8 cellular contexts compared by ENCODE assay signal in genomic region chr11:63814383-63814736, GRCh38. TPM values are rescaled to one million over a fixed set of nuclear protein-coding genes. Genes with fewer than 3 reads are reported as not detected.
A peak's percentile ranks its signal among the peaks of the same experiment; 100 is the strongest.
DNase-seq lines count a peak whose midpoint lies in the region; ATAC-seq and TF ChIP-seq lines count a peak whose summit lies in the region.

No MANE protein-coding gene starts in this region.

- peak overlapping the region; percentile 84 to 97 (median 90) for H3K9ac ChIP-seq in BLaER1 treated with 17β-estradiol and CSF1 and Interleukin-3, amounts not matched to agents 10 nM and 100 nM

- peak overlapping the region; percentile 83 for H3K4me3 Mint-ChIP-seq in dendritic cell treated with granulocyte-macrophage colony-stimulating factor and Interleukin-4, amounts not matched to agents 40 ng/mL and 50 ng/mL, for 4 days
- H3K4me3 Mint-ChIP-seq in natural killer cell: peak overlapping the region; percentile 85

- H3K4me1 Mint-ChIP-seq in dendritic cell treated with granulocyte-macrophage colony-stimulating factor and Interleukin-4, amounts not matched to agents 40 ng/mL and 50 ng/mL, for 4 days (ENCODE audit: low read depth): peaks cover 34% of the 10 kb centered on the region
- peaks cover 16 to 36% of the 10 kb centered on the region in 2 donors for H3K4me1 Mint-ChIP-seq in natural killer cell

- no peaks in the 10 kb centered on the region for H3K27me3 ChIP-seq in BLaER1 treated with 17β-estradiol and CSF1 and Interleukin-3, amounts not matched to agents 10 nM and 100 nM

- peaks cover 20% of the 10 kb centered on the region for H3K27me3 Mint-ChIP-seq in dendritic cell treated with granulocyte-macrophage colony-stimulating factor and Interleukin-4, amounts not matched to agents 40 ng/mL and 50 ng/mL, for 4 days
- no peaks in the 10 kb centered on the region for H3K27me3 Mint-ChIP-seq in natural killer cell (ENCODE audit: low read depth in 2 of 2)

- H3K27ac ChIP-seq in BLaER1 treated with 17β-estradiol and CSF1 and Interleukin-3, amounts not matched to agents 10 nM and 100 nM: peak overlapping the region; percentile 35 to 92 (median 85); a peak in 20 of 22 replicates

- H3K4me2 ChIP-seq in BLaER1 treated with 17β-estradiol and CSF1 and Interleukin-3, amounts not matched to agents 10 nM and 100 nM: peak overlapping the region; percentile 88 to 97 (median 95)

- no peak for TF ChIP-seq CTCF in natural killer cell (IDR thresholded peaks at IDR 0.05)

- H3K4me1 ChIP-seq in BLaER1 treated with 17β-estradiol and CSF1 and Interleukin-3, amounts not matched to agents 10 nM and 100 nM: peaks cover 32 to 61% (median 44%) of the 10 kb centered on the region in 10 experiments

- no peaks in the 10 kb centered on the region for H3K9me3 ChIP-seq in BLaER1 treated with 17β-estradiol and CSF1 and Interleukin-3, amounts not matched to agents 10 nM and 100 nM (replicated peaks in 1 of 11)

- H3K4me3 ChIP-seq in BLaER1 treated with 17β-estradiol and CSF1 and Interleukin-3, amounts not matched to agents 10 nM and 100 nM: peak overlapping the region; percentile 80 to 99 (median 95)
- H3K4me3 ChIP-seq in Jurkat, Clone E6-1 (ENCODE audit: low read length): peak overlapping the region; percentile 90

- intact Hi-C loops in dendritic cell treated with granulocyte-macrophage colony-stimulating factor and Interleukin-4, amounts not matched to agents 40 ng/mL and 50 ng/mL, for 4 days (cut with micrococcal nuclease): no loop called here
- intact Hi-C loops in natural killer cell (cut with micrococcal nuclease): no loop called here

- peaks cover 39 to 57% (median 54%) of the 10 kb centered on the region in 11 experiments; a peak in 21 of 22 replicates for H4K20me1 ChIP-seq in BLaER1 treated with 17β-estradiol and CSF1 and Interleukin-3, amounts not matched to agents 10 nM and 100 nM

- peaks cover 41% of the 10 kb centered on the region for H3K36me3 Mint-ChIP-seq in dendritic cell treated with granulocyte-macrophage colony-stimulating factor and Interleukin-4, amounts not matched to agents 40 ng/mL and 50 ng/mL, for 4 days (ENCODE audit: low read depth)
- H3K36me3 Mint-ChIP-seq in natural killer cell: no peaks in the 10 kb centered on the region

- H3K9me3 Mint-ChIP-seq in dendritic cell treated with granulocyte-macrophage colony-stimulating factor and Interleukin-4, amounts not matched to agents 40 ng/mL and 50 ng/mL, for 4 days: no peaks in the 10 kb centered on the region
- no peaks in the 10 kb centered on the region for H3K9me3 Mint-ChIP-seq in natural killer cell

- ATAC-seq in natural killer cell (no peak), GM21786 (IDR thresholded peaks at IDR 0.05; ENCODE audit: unreplicated experiment) (no peak), GM19395 (IDR thresholded peaks at IDR 0.05; ENCODE audit: unreplicated experiment) (no peak)

- peaks cover 19 to 49% (median 44%) of the 10 kb centered on the region in 11 experiments for H3K36me3 ChIP-seq in BLaER1 treated with 17β-estradiol and CSF1 and Interleukin-3, amounts not matched to agents 10 nM and 100 nM

- DNase-seq in Jurkat, Clone E6-1 (ENCODE audit: low read depth, low spot score): no peak
- DNase-seq in natural killer cell: no peak
- DNase-seq in NCI-H1105 treated with DMSO at 0.1 percent for 48 hours (lab: John Stamatoyannopoulos, UW): no peak
- DNase-seq in hepatic stellate cell (ENCODE audit: low spot score): no peak

- peak overlapping the region; percentile 66 for H3K27ac Mint-ChIP-seq in dendritic cell treated with granulocyte-macrophage colony-stimulating factor and Interleukin-4, amounts not matched to agents 40 ng/mL and 50 ng/mL, for 4 days
- H3K27ac Mint-ChIP-seq in natural killer cell: peak overlapping the region in 1 of 2 donors; percentile 63

RNA-seq across cellular contexts. Expression of gene SPINDOC, which starts 1.1 kb away (rescaled TPM):
- polyA plus RNA-seq in Jurkat, Clone E6-1 (2012; ENCODE audit: insufficient read depth, insufficient read length): 77.2 TPM
- total RNA-seq in natural killer cell: 10 to 100 TPM; 15.6 to 25.3 (median 21.1) TPM

RNA-seq across cellular contexts. Expression of gene MARK2, which starts 24.6 kb away (rescaled TPM):
- polyA plus RNA-seq in Jurkat, Clone E6-1 (2012; ENCODE audit: insufficient read depth, insufficient read length): 21.7 TPM
- 10 to 100 TPM; 63.8 to 88.4 (median 80.2) TPM for total RNA-seq in natural killer cell

RNA-seq across cellular contexts. Expression of gene ZFTA, which starts 45.8 kb away (rescaled TPM):
- polyA plus RNA-seq in Jurkat, Clone E6-1 (2012; ENCODE audit: insufficient read depth, insufficient read length): 16.1 TPM
- total RNA-seq in natural killer cell: 1 to 10 TPM; 3.7 to 5.3 (median 4.8) TPM
